20 cellular contexts compared by ENCODE assay signal in the genomic region with DNA sequence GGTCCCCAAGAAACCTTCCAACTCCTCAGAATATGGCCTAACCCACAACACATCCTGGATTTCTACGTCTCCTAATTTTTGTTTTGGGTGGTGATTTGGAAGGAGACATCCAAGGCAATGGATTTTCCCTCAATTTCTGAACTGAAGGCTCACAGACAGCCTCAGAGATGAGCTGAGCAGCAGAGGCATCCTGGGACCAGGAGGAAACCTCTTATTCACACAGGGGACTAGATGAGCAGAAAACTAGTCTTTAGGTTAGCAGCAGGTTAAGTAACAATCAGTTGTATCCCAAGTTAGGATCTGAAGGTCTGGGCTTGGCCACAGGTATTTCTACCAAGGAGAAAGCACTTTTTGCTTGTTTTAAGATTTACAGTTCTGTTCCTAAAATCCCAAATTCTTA. TPM values are rescaled to one million over a fixed set of nuclear protein-coding genes. Genes with fewer than 3 reads are reported as not detected.
DNase-seq lines count a peak whose midpoint lies in the region; ATAC-seq, FAIRE-seq and TF ChIP-seq lines count a peak whose summit lies in the region.
"Had no signal": no experiment of that assay in that cellular context is flagged by ENCODE, and none has a peak within 500 bp of the region (broad histone marks: within the 10 kb centered on the region; RNA-seq: fewer than 3 reads in every experiment).

No MANE protein-coding gene starts in this region.

- WGBS in K562 (ENCODE audit: insufficient coverage, low coverage, missing lambda C conversion rate): 64% methylated on average over 1 of the region's 1 CpG
- WGBS in hepatocyte (ENCODE audit: low lambda C conversion rate, missing lambda C conversion rate): 83% methylated on average over 1 of the region's 1 CpG

- no peaks in the 10 kb centered on the region for H3K9me2 ChIP-seq in hepatocyte (replicated peaks; ENCODE audit: insufficient read depth)

- no peaks in the 10 kb centered on the region for H3K36me3 ChIP-seq in K562 (ENCODE audit: control insufficient read depth, insufficient read depth, low read length)
- no peaks in the 10 kb centered on the region for H3K36me3 ChIP-seq in hepatocyte (replicated peaks; ENCODE audit: insufficient read depth, low read depth)
- peaks cover 7 to 19% of the 10 kb centered on the region in 2 donors for H3K36me3 ChIP-seq in stomach smooth muscle (ENCODE audit: control insufficient read depth in 2 of 2, insufficient read depth in 2 of 2, low read length in 2 of 2)

- H3K9ac ChIP-seq in K562 (ENCODE audit: insufficient read depth in 1 of 2, low read depth in 2 of 2, low read length in 2 of 2) (no peak overlapping the region), stomach smooth muscle (ENCODE audit: low read length in 2 of 2) (no peak overlapping the region)
- H3K9ac ChIP-seq: GM23248, KMS-11 had no signal

- H3K4me3 Mint-ChIP-seq in HFFc6 (no peak overlapping the region), T-helper 17 cell (no peak overlapping the region)
- H3K4me3 Mint-ChIP-seq: CD4-positive, alpha-beta T cell had no signal

- DNase-seq in HFFc6 (no peak), K562 (ENCODE audit: extremely low read depth in 1 of 4, low spot score in 3 of 4) (no peak), hepatocyte (ENCODE audit: low spot score) (no peak), T-helper 17 cell (no peak), substantia nigra (lab: John Stamatoyannopoulos, UW) (no peak), T-helper 9 cell (no peak)
- DNase-seq: BE2C; CD4-positive, alpha-beta T cell; DMS79 treated with DMSO at 0.1 percent for 48 hours; NCI-H1048; NCI-H1436 treated with DMSO at 0.1 percent for 48 hours; NCI-H2029 treated with DMSO at 0.1 percent for 48 hours; NCI-H510A had no signal

- TF ChIP-seq RAD21 in K562 (CRISPR knock-in tag; conservative IDR thresholded peaks at IDR 0.05 in 1 of 2, IDR thresholded peaks at IDR 0.05 in 1 of 2): no peak

- no peaks in the 10 kb centered on the region for H3K9me3 Mint-ChIP-seq in HFFc6
- H3K9me3 Mint-ChIP-seq: CD4-positive, alpha-beta T cell had no signal

- no peaks in the 10 kb centered on the region for H3K9me3 ChIP-seq in K562 (replicated peaks; ENCODE audit: control insufficient read depth, insufficient read depth, low read depth, low read length)
- no peaks in the 10 kb centered on the region for H3K9me3 ChIP-seq in hepatocyte (ENCODE audit: low read depth)
- H3K9me3 ChIP-seq in stomach smooth muscle (ENCODE audit: control insufficient read depth in 2 of 2, low read length in 2 of 2): no peaks in the 10 kb centered on the region
- H3K9me3 ChIP-seq in T-helper 17 cell (ENCODE audit: control insufficient read depth, low read length, poor library complexity, severe bottlenecking): no peaks in the 10 kb centered on the region
- H3K9me3 ChIP-seq: BE2C had no signal

- in situ Hi-C loops in K562 (cut with MboI): loop anchor here (25.0 kb wide), 1 partner anchor 1084 kb away; a partner anchor contains a TSS

- no peak overlapping the region for H2AFZ ChIP-seq in K562 (ENCODE audit: low read depth, low read length)
- no peak overlapping the region for H2AFZ ChIP-seq in hepatocyte
- H2AFZ ChIP-seq: GM23248 had no signal

- H3K4me1 Mint-ChIP-seq in HFFc6 (ENCODE audit: low read depth): peaks cover 62% of the 10 kb centered on the region
- peaks cover 4% of the 10 kb centered on the region for H3K4me1 Mint-ChIP-seq in T-helper 17 cell

- H3K27ac ChIP-seq in K562 (ENCODE audit: extremely low read depth, low read depth, low read length): no peak overlapping the region
- peak overlapping the region; percentile 43 for H3K27ac ChIP-seq in hepatocyte
- H3K27ac ChIP-seq in stomach smooth muscle (ENCODE audit: low read length): peak overlapping the region; percentile 11
- no peak overlapping the region for H3K27ac ChIP-seq in substantia nigra (ENCODE audit: low read depth, low read length, poor library complexity, severe bottlenecking)
- H3K27ac ChIP-seq: KMS-11, SK-N-MC had no signal

- H3K27me3 ChIP-seq in K562 (ENCODE audit: control insufficient read depth in 2 of 2, insufficient read depth in 2 of 2, low read length in 2 of 2): no peaks in the 10 kb centered on the region
- H3K27me3 ChIP-seq in hepatocyte: no peaks in the 10 kb centered on the region
- H3K27me3 ChIP-seq in stomach smooth muscle (ENCODE audit: control insufficient read depth in 1 of 2, insufficient read depth in 2 of 2, low read length in 2 of 2): no peaks in the 10 kb centered on the region

- no peak for FAIRE-seq in K562 (lab: Jason Lieb, UNC)
- FAIRE-seq: G401.6 had no signal

- no peaks in the 10 kb centered on the region for H3K9me1 ChIP-seq in K562 (ENCODE audit: control insufficient read depth, insufficient read depth, low read length)

- no TSS peak for BruUV-seq in K562 (replicated peaks; lab: Mats Ljungman, UMichigan)

- TF ChIP-seq EP300 in K562 (IDR thresholded peaks at IDR 0.05; ENCODE audit: low read length): no peak

- H3K79me2 ChIP-seq in K562 (ENCODE audit: control insufficient read depth, insufficient read depth, low read length): no peaks in the 10 kb centered on the region
- no peaks in the 10 kb centered on the region for H3K79me2 ChIP-seq in hepatocyte

- CTCF ChIA-PET in K562 (lab: Yijun Ruan, JAX; ENCODE audit: low intra/inter-chr PET ratio): no interaction called here

- no peaks in the 10 kb centered on the region for H3K36me3 Mint-ChIP-seq in HFFc6 (ENCODE audit: low read depth)
- peaks cover 2% of the 10 kb centered on the region for H3K36me3 Mint-ChIP-seq in T-helper 17 cell (ENCODE audit: low read depth)

- H4K20me1 ChIP-seq in K562 (replicated peaks; ENCODE audit: control insufficient read depth, insufficient read depth, low read length): no peaks in the 10 kb centered on the region; the same call in 1 of the 2 replicates
- no peaks in the 10 kb centered on the region for H4K20me1 ChIP-seq in hepatocyte (ENCODE audit: insufficient read depth, poor library complexity, severe bottlenecking)

- TF ChIP-seq POLR2A in K562 (conservative IDR thresholded peaks at IDR 0.05): no peak

- H3K27me3 Mint-ChIP-seq in HFFc6 (ENCODE audit: insufficient read depth) (no peaks in the 10 kb centered on the region; the same call in 1 of the 2 replicates), T-helper 17 cell (peaks cover 7% of the 10 kb centered on the region)

- H3K27ac Mint-ChIP-seq in HFFc6 (peak overlapping the region; percentile 10), T-helper 17 cell (no peak overlapping the region)
- H3K27ac Mint-ChIP-seq: CD4-positive, alpha-beta T cell had no signal

- intact Hi-C loops in K562 (cut with micrococcal nuclease): no loop called here

- H3K4me1 ChIP-seq in K562 (replicated peaks in 1 of 2; ENCODE audit: control insufficient read depth in 2 of 2, insufficient read depth in 2 of 2, low read length in 2 of 2) (peaks cover 3 to 5% of the 10 kb centered on the region in 2 experiments; a peak in 2 of 5 replicates), hepatocyte (ENCODE audit: insufficient read depth) (peaks cover 38% of the 10 kb centered on the region), stomach smooth muscle (ENCODE audit: control insufficient read depth, insufficient read depth, low read length) (peaks cover 8% of the 10 kb centered on the region)
- H3K4me1 ChIP-seq: BE2C had no signal

- TF ChIP-seq CTCF in HFFc6 (IDR thresholded peaks at IDR 0.05) (no peak), K562 (IDR thresholded peaks at IDR 0.05 in 2 of 3, conservative IDR thresholded peaks at IDR 0.05 in 1 of 3; ENCODE audit: insufficient read depth in 2 of 3, low read depth in 1 of 3, low read length in 3 of 3) (no peak), hepatocyte (IDR thresholded peaks at IDR 0.05; ENCODE audit: poor library complexity) (no peak)

- POLR2A ChIA-PET in K562 (lab: Yijun Ruan, JAX): interaction anchor here (0.6 to 1.6 kb wide), 8 partner anchors 11 to 307 kb away, joined by 3 to 5 read pairs (median 4); no protein-coding TSS in a partner anchor

- ATAC-seq in K562 (no peak), T-helper 17 cell (no peak)
- ATAC-seq: Panc1, Right ventricle myocardium inferior had no signal

- H3K4me2 ChIP-seq in K562 (ENCODE audit: insufficient read depth, low read length) (no peak overlapping the region), hepatocyte (no peak overlapping the region)
- H3K4me2 ChIP-seq: KMS-11 had no signal

- H3K4me3 ChIP-seq in K562 (no peak overlapping the region), hepatocyte (no peak overlapping the region), stomach smooth muscle (ENCODE audit: low read length in 2 of 2) (no peak overlapping the region)
- H3K4me3 ChIP-seq: GM23248, SK-N-MC had no signal

TF ChIP-seq in K562, 482 proteins besides CTCF, POLR2A, EP300 and RAD21:
- TF ChIP-seq, protein P1, sequence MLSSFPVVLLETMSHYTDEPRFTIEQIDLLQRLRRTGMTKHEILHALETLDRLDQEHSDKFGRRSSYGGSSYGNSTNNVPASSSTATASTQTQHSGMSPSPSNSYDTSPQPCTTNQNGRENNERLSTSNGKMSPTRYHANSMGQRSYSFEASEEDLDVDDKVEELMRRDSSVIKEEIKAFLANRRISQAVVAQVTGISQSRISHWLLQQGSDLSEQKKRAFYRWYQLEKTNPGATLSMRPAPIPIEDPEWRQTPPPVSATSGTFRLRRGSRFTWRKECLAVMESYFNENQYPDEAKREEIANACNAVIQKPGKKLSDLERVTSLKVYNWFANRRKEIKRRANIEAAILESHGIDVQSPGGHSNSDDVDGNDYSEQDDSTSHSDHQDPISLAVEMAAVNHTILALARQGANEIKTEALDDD (IDR thresholded peaks at IDR 0.05): peak; percentile 54; the same call in 1 of the 2 replicates
- no peak for TF ChIP-seq ZEB2 (IDR thresholded peaks at IDR 0.05)

RNA-seq across cellular contexts. Expression of a gene that starts 48.8 kb away (rescaled TPM):
- total RNA-seq in HFFc6 (2021; fragmentation: NEBNext Ultra II Directional; extraction: Animal tissue kit (Norgen Biotek cat#: 25700)): 10 to 100 TPM; 10.6 to 18.1 (median 16.0) TPM
- 8.9 and 27.4 TPM in 2 replicates for total RNA-seq in K562 (2011; cell fraction: chromatin; rRNA removed; ENCODE audit: low replicate concordance)
- total RNA-seq in K562 (2011; cell fraction: nucleolus; rRNA removed): 6.2 and 7.4 TPM in 2 replicates
- 9.5 and 22.1 TPM in 2 replicates for total RNA-seq in K562 (2011; cell fraction: nucleoplasm; rRNA removed)
- total RNA-seq in K562 (2014; rRNA removed) (7.0 and 9.3 TPM in 2 replicates), K562 (2014; rRNA removed; fragmentation: Illumina TruSeq; extraction: Trizol) (13.3 and 13.8 TPM in 2 replicates), K562 (2015; rRNA removed; fragmentation: Illumina TruSeq; extraction: Trizol) (11.5 and 12.1 TPM in 2 replicates), K562 (2021) (13.9 and 15.1 TPM in 2 replicates), hepatocyte (38.8 and 52.6 TPM in 2 replicates), T-helper 17 cell (10 to 100 TPM; 20.7 to 22.2 TPM)
- polyA plus RNA-seq in K562 (2011; rRNA removed) (9.1 and 9.4 TPM in 2 replicates), K562 (2014; fragmentation: Illumina TruSeq; extraction: Trizol) (13.5 and 20.0 TPM in 2 replicates), K562 (2014; fragmentation: Nextera tagmentation; extraction: Ambion mirVana) (1 to 10 TPM; 3.9 to 5.1 TPM), K562 (2014; rRNA removed) (4.8 and 9.4 TPM in 2 replicates), hepatocyte (14.5 and 21.9 TPM in 2 replicates)
- polyA plus RNA-seq in K562 (2011; cell fraction: cytosol; rRNA removed): 3.2 and 6.5 TPM in 2 replicates
- polyA plus RNA-seq in K562 (2011; cell fraction: nucleus; rRNA removed): 8.8 and 15.1 TPM in 2 replicates
- polyA plus RNA-seq in K562 (2012): 8.9 and 14.6 TPM in 2 replicates
- 20.4 and 25.0 TPM in 2 replicates for polyA minus RNA-seq in K562 (2011; rRNA and poly(A)+ RNA removed)
- polyA minus RNA-seq in K562 (2011; cell fraction: cytosol; rRNA and poly(A)+ RNA removed): 5.5 and 13.0 TPM in 2 replicates
- 5.1 and 13.1 TPM in 2 replicates for polyA minus RNA-seq in K562 (2011; cell fraction: nucleus; rRNA and poly(A)+ RNA removed)

Comparison
In these comparisons a context has a peak if more than half of its experiments do, and no peak if none do; other contexts are left out.
1. H3K27ac ChIP-seq: peak in hepatocyte (single experiment) and stomach smooth muscle (single experiment); none in K562 (single experiment) and substantia nigra (single experiment).